22 cellular contexts compared by ENCODE assay signal in genomic region chr11:1457326-1457680, GRCh38.
"Had no signal": no experiment of that assay in that cellular context is flagged by ENCODE, and none has a peak within 500 bp of the region (broad histone marks: within the 10 kb centered on the region; RNA-seq: fewer than 3 reads in every experiment).

No MANE protein-coding gene starts in this region.

- H3K9ac ChIP-seq: KMS-11 had no signal

- ATAC-seq: HepG2, K562 had no signal

- H3K4me3 ChIP-seq: K562, SJSA1, SK-N-MC had no signal

- H3K4me1 ChIP-seq: SJSA1 had no signal

- H3K27me3 ChIP-seq: SJSA1 had no signal

- DNase-seq: Kasumi-1, MM.1S, NCI-H1092 treated with DMSO at 0.1 percent for 48 hours, NCI-H1436, NCI-H187, NCI-H2029, NCI-H2081 treated with DMSO at 0.1 percent for 48 hours, NCI-H2171, NCI-H226, NCI-H446, NCI-H510A, NCI-H524 treated with DMSO at 0.1 percent for 48 hours, NCI-H69, NCI-H774, Right ventricle myocardium superior, RPMI8226, SIG-M5 had no signal

- H3K4me2 ChIP-seq: KMS-11 had no signal

- H3K36me3 ChIP-seq: SJSA1 had no signal

- H3K9me3 ChIP-seq: SJSA1 had no signal

- H3K27ac ChIP-seq: KMS-11, SJSA1, SK-N-MC had no signal
